Comparison of ENCODE assay signal across 22 cellular contexts in genomic region chr7:30196408-30196807, GRCh38.
"Had no signal": no experiment of that assay in that cellular context is flagged by ENCODE, and none has a peak within 500 bp of the region (broad histone marks: within the 10 kb centered on the region; RNA-seq: fewer than 3 reads in every experiment).

No MANE protein-coding gene starts in this region.

- H3K4me3 ChIP-seq: colonic mucosa, dorsolateral prefrontal cortex, gastroesophageal sphincter, pancreas, psoas muscle, right atrium auricular region, spleen, testis, vagina had no signal

- H3K36me3 ChIP-seq: colonic mucosa, neutrophil, pancreas, right atrium auricular region, spleen, vagina had no signal

- H3K27me3 ChIP-seq: colonic mucosa, dorsolateral prefrontal cortex, gastroesophageal sphincter, neutrophil, pancreas, right atrium auricular region, spleen, testis, vagina had no signal

- H3K27ac ChIP-seq: colonic mucosa, dorsolateral prefrontal cortex, epithelial cell of prostate, gastroesophageal sphincter, neutrophil, pancreas, psoas muscle, right atrium auricular region, spleen, testis, vagina had no signal

- ATAC-seq: gastroesophageal sphincter, left cardiac atrium, pancreas, psoas muscle had no signal

- H3K9me3 ChIP-seq: colonic mucosa, gastroesophageal sphincter, pancreas, psoas muscle, testis, vagina had no signal

- FAIRE-seq: astrocyte, islet of Langerhans, pancreas had no signal

- DNase-seq: activated CD4-positive, alpha-beta T cell treated with anti-CD3 and anti-CD28 coated beads for 1 hour; activated naive CD4-positive, alpha-beta T cell treated with Interleukin-2 at 50 U/mL for 16 hours; activated naive CD8-positive, alpha-beta T cell treated with anti-CD3 and anti-CD28 coated beads for 36 hours; activated T-cell treated with anti-CD3 and anti-CD28 coated beads, Interleukin-2, amount 50 U/mL, for 24 hours; colonic mucosa; dorsolateral prefrontal cortex; head of caudate nucleus; hypothalamus; left cardiac atrium; pancreas; psoas muscle; spleen; stimulated activated CD4-positive, alpha-beta T cell treated with anti-CD3 and anti-CD28 coated beads, Interleukin-4, amount 100 ng/mL, for 1 hour; stimulated activated naive CD4-positive, alpha-beta T cell; testis had no signal

- H3K4me1 ChIP-seq: colonic mucosa, pancreas, psoas muscle, right atrium auricular region, testis had no signal
